Comparison of ENCODE assay signal across 37 cellular contexts in the genomic region with DNA sequence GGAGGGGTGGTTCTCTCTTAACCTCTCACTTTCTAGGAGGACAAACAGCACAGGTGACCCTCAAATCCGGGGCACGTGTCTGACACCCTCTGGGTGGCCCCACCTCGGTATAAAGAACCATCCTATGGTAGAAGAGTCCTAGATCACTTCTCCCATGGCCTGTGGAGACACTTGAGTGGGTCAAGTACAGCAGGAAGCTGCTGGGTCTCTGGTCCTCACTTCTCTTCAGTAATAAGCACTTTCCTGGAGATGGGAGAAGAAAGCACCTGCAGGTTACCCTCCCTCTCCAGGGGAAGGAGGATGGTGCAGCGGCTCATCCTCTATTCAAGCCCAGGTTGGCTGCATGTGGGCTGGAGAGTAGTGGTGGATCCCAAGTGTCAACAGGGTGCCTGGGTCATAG. TPM values are rescaled to one million over a fixed set of nuclear protein-coding genes. Genes with fewer than 3 reads are reported as not detected.
"Had no signal": no experiment of that assay in that cellular context is flagged by ENCODE, and none has a peak within 500 bp of the region (broad histone marks: within the 10 kb centered on the region; RNA-seq: fewer than 3 reads in every experiment).

No MANE protein-coding gene starts in this region.

- H3K9me3 ChIP-seq: adrenal gland, body of pancreas, breast epithelium had no signal

- H3K4me1 ChIP-seq: body of pancreas, breast epithelium had no signal

- H3K4me3 ChIP-seq: adrenal gland, body of pancreas, breast epithelium had no signal

- DNase-seq: activated B cell treated with CpG ODN at 0.5 μM for 24 hours; activated CD4-positive, alpha-beta memory T cell treated with anti-CD3 and anti-CD28 coated beads for 36 hours; activated CD4-positive, alpha-beta T cell treated with anti-CD3 and anti-CD28 coated beads for 4 hours; activated CD4-positive, alpha-beta T cell treated with anti-CD3 and anti-CD28 coated beads, Interleukin-2, amount 10 ng/mL, durations not matched to agents 24 days and 14 days; activated CD4-positive, alpha-beta T cell treated with anti-CD3 and anti-CD28 coated beads, Interleukin-2, amount 50 U/mL, for 1 hour; activated CD4-positive, alpha-beta T cell treated with anti-CD3 and anti-CD28 coated beads, Interleukin-2, amount 50 U/mL, for 4 hours; activated CD4-positive, CD25-positive, alpha-beta regulatory T cell treated with anti-CD3 and anti-CD28 coated beads, Interleukin-2, amount 50 U/mL, for 72 hours; activated CD8-positive, alpha-beta memory T cell treated with anti-CD3 and anti-CD28 coated beads, Interleukin-2, amount 50 U/mL, for 4 hours; activated CD8-positive, alpha-beta T cell treated with anti-CD3 and anti-CD28 coated beads for 36 hours; activated effector memory CD4-positive, alpha-beta T cell treated with anti-CD3 and anti-CD28 coated beads, Interleukin-2, amount 50 U/mL, for 16 hours; activated gamma-delta T cell treated with Interleukin-2 at 50 U/mL for 16 hours; activated naive CD4-positive, alpha-beta T cell; activated naive CD4-positive, alpha-beta T cell treated with anti-CD3 and anti-CD28 coated beads for 36 hours; activated naive CD4-positive, alpha-beta T cell treated with anti-CD3 and anti-CD28 coated beads, Interleukin-2, amount 50 U/mL, for 16 hours; activated naive CD8-positive, alpha-beta T cell treated with anti-CD3 and anti-CD28 coated beads for 36 hours; activated T-cell treated with anti-CD3 and anti-CD28 coated beads for 4 hours; activated T-cell treated with anti-CD3 and anti-CD28 coated beads, Interleukin-2, amount 50 U/mL, for 1 hour; activated T-cell treated with anti-CD3 and anti-CD28 coated beads, Interleukin-2, amount 50 U/mL, for 4 hours; activated T-cell treated with anti-CD3 and anti-CD28 coated beads, Interleukin-2, amount 50 U/mL, for 72 hours; adrenal gland; amniotic stem cell; aorta; body of pancreas; brain microvascular endothelial cell; central memory CD4-positive, alpha-beta T cell; cerebellar nuclear complex; T-helper 1 cell; T-helper 2 cell; T-helper 9 cell had no signal

- H3K27me3 ChIP-seq: adrenal gland, body of pancreas, brain microvascular endothelial cell had no signal

- H3K36me3 ChIP-seq: adrenal gland, brain microvascular endothelial cell, breast epithelium had no signal

- ATAC-seq: activated CD8-positive, alpha-beta T cell treated with anti-CD3 and anti-CD28 coated beads for 36 hours; activated naive CD4-positive, alpha-beta T cell treated with anti-CD3 and anti-CD28 coated beads, Interleukin-2, amount 50 U/mL, for 72 hours; activated T-cell treated with anti-CD3 and anti-CD28 coated beads, Interleukin-2, amount 50 U/mL, for 4 hours; activated T-cell treated with anti-CD3 and anti-CD28 coated beads, Interleukin-2, amount 50 U/mL, for 72 hours; activated T-helper 17 cell treated with anti-CD3 and anti-CD28 coated beads, Interleukin-2, amount 50 U/mL, for 72 hours; body of pancreas had no signal

- H3K27ac ChIP-seq: adrenal gland, body of pancreas, brain microvascular endothelial cell, breast epithelium, VCaP had no signal

RNA-seq across cellular contexts. Expression of a gene that starts 17.0 kb away (rescaled TPM):
- total RNA-seq: activated B cell treated with CpG ODN at 0.5 μM for 24 hours; activated CD4-positive, alpha-beta memory T cell treated with anti-CD3 and anti-CD28 coated beads for 36 hours; activated CD4-positive, alpha-beta T cell treated with anti-CD3 and anti-CD28 coated beads, Interleukin-2, amount 10 ng/mL, durations not matched to agents 24 days and 14 days; activated CD8-positive, alpha-beta memory T cell treated with anti-CD3 and anti-CD28 coated beads for 36 hours; activated CD8-positive, alpha-beta T cell treated with anti-CD3 and anti-CD28 coated beads for 36 hours; activated naive CD4-positive, alpha-beta T cell treated with anti-CD3 and anti-CD28 coated beads for 36 hours; activated naive CD4-positive, alpha-beta T cell treated with anti-CD3 and anti-CD28 coated beads, Interleukin-2, amount 50 U/mL, for 72 hours; activated naive CD8-positive, alpha-beta T cell treated with anti-CD3 and anti-CD28 coated beads for 36 hours; activated T-cell treated with anti-CD3 and anti-CD28 coated beads, Interleukin-2, amount 50 U/mL, for 4 hours; activated T-cell treated with anti-CD3 and anti-CD28 coated beads, Interleukin-2, amount 50 U/mL, for 72 hours; activated T-helper 1 cell treated with anti-CD3 and anti-CD28 coated beads, Interleukin-12 subunit alpha, Interleukin-12 subunit beta, Interleukin-2, Interleukin-4 antibody, amounts not matched to agents 30 ng/mL and 10 ng/mL and 1 ng/mL, durations not matched to agents 14 hours and 24 hours and 36 hours; activated T-helper 17 cell treated with anti-CD3 and anti-CD28 coated beads, Interleukin-2, amount 50 U/mL, for 72 hours; adrenal gland; aorta; astrocyte; body of pancreas; breast epithelium; cardiac septum had no signal

RNA-seq across cellular contexts. Expression of a gene that starts 27.2 kb away (rescaled TPM):
- total RNA-seq: activated B cell treated with CpG ODN at 0.5 μM for 24 hours; activated CD4-positive, alpha-beta memory T cell treated with anti-CD3 and anti-CD28 coated beads for 36 hours; activated CD4-positive, alpha-beta T cell treated with anti-CD3 and anti-CD28 coated beads, Interleukin-2, amount 10 ng/mL, durations not matched to agents 24 days and 14 days; activated CD8-positive, alpha-beta memory T cell treated with anti-CD3 and anti-CD28 coated beads for 36 hours; activated CD8-positive, alpha-beta T cell treated with anti-CD3 and anti-CD28 coated beads for 36 hours; activated naive CD4-positive, alpha-beta T cell treated with anti-CD3 and anti-CD28 coated beads for 36 hours; activated naive CD4-positive, alpha-beta T cell treated with anti-CD3 and anti-CD28 coated beads, Interleukin-2, amount 50 U/mL, for 72 hours; activated naive CD8-positive, alpha-beta T cell treated with anti-CD3 and anti-CD28 coated beads for 36 hours; activated T-cell treated with anti-CD3 and anti-CD28 coated beads, Interleukin-2, amount 50 U/mL, for 4 hours; activated T-cell treated with anti-CD3 and anti-CD28 coated beads, Interleukin-2, amount 50 U/mL, for 72 hours; activated T-helper 1 cell treated with anti-CD3 and anti-CD28 coated beads, Interleukin-12 subunit alpha, Interleukin-12 subunit beta, Interleukin-2, Interleukin-4 antibody, amounts not matched to agents 30 ng/mL and 10 ng/mL and 1 ng/mL, durations not matched to agents 14 hours and 24 hours and 36 hours; activated T-helper 17 cell treated with anti-CD3 and anti-CD28 coated beads, Interleukin-2, amount 50 U/mL, for 72 hours; adrenal gland; aorta; astrocyte; body of pancreas; breast epithelium; cardiac septum had no signal

RNA-seq across cellular contexts. Expression of a gene that starts 52.6 kb away (rescaled TPM):
- total RNA-seq: activated B cell treated with CpG ODN at 0.5 μM for 24 hours; activated CD4-positive, alpha-beta memory T cell treated with anti-CD3 and anti-CD28 coated beads for 36 hours; activated CD4-positive, alpha-beta T cell treated with anti-CD3 and anti-CD28 coated beads, Interleukin-2, amount 10 ng/mL, durations not matched to agents 24 days and 14 days; activated CD8-positive, alpha-beta memory T cell treated with anti-CD3 and anti-CD28 coated beads for 36 hours; activated CD8-positive, alpha-beta T cell treated with anti-CD3 and anti-CD28 coated beads for 36 hours; activated naive CD4-positive, alpha-beta T cell treated with anti-CD3 and anti-CD28 coated beads for 36 hours; activated naive CD4-positive, alpha-beta T cell treated with anti-CD3 and anti-CD28 coated beads, Interleukin-2, amount 50 U/mL, for 72 hours; activated naive CD8-positive, alpha-beta T cell treated with anti-CD3 and anti-CD28 coated beads for 36 hours; activated T-cell treated with anti-CD3 and anti-CD28 coated beads, Interleukin-2, amount 50 U/mL, for 4 hours; activated T-cell treated with anti-CD3 and anti-CD28 coated beads, Interleukin-2, amount 50 U/mL, for 72 hours; activated T-helper 1 cell treated with anti-CD3 and anti-CD28 coated beads, Interleukin-12 subunit alpha, Interleukin-12 subunit beta, Interleukin-2, Interleukin-4 antibody, amounts not matched to agents 30 ng/mL and 10 ng/mL and 1 ng/mL, durations not matched to agents 14 hours and 24 hours and 36 hours; activated T-helper 17 cell treated with anti-CD3 and anti-CD28 coated beads, Interleukin-2, amount 50 U/mL, for 72 hours; astrocyte had no signal
